ENCODE assay signal across 11 cellular contexts in the genomic region with DNA sequence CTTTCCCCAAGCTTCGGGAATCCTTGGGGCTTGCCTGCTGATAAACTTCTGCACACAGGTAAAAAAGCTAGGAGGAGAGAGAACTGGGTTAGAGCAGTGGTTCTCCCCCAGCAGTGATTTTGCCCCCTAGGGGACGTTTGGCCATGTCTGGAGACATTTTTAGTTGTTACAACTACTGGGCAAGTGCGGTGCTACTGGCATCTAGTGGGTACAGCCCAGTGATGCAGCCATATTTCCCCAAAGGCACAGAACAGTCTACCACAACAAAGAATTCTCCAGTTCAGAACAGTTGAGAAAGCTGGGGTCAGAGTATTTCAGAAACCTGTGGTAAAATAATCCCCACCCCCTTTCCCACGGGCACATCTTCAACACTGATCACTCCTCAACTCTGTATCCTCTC. TPM values are rescaled to one million over a fixed set of nuclear protein-coding genes. Genes with fewer than 3 reads are reported as not detected.
DNase-seq lines count a peak whose midpoint lies in the region; ATAC-seq and TF ChIP-seq lines count a peak whose summit lies in the region.
"Had no signal": no experiment of that assay in that cellular context is flagged by ENCODE, and none has a peak within 500 bp of the region (broad histone marks: within the 10 kb centered on the region; RNA-seq: fewer than 3 reads in every experiment).

No MANE protein-coding gene starts in this region.

- 0 out of 2 replicates have a peak, but pooled peaks have one; percentile 12 for TF ChIP-seq RAD21 in Ishikawa (IDR thresholded peaks at IDR 0.05; ENCODE audit: low read depth)

- DNase-seq in Calu3 (peak; percentile 27), kidney epithelial cell (ENCODE audit: low read depth) (no peak), colonic mucosa (no peak), left colon (no peak), transverse colon (no peak), left cardiac atrium (no peak)
- peak; percentile 22 for DNase-seq in activated CD4-positive, alpha-beta T cell treated with anti-CD3 and anti-CD28 coated beads, Interleukin-2, amount 50 U/mL, for 1 hour
- DNase-seq: amygdala, NCI-H2107 had no signal

- H3K27me3 ChIP-seq in kidney epithelial cell (ENCODE audit: control insufficient read depth, insufficient read depth, low read length) (no peaks in the 10 kb centered on the region), colonic mucosa (no peaks in the 10 kb centered on the region), transverse colon (no peaks in the 10 kb centered on the region)

- TF ChIP-seq CTCF in Calu3 (IDR thresholded peaks at IDR 0.05; ENCODE audit: unreplicated experiment) (peak; percentile 20), kidney epithelial cell (IDR thresholded peaks at IDR 0.05; ENCODE audit: insufficient read depth, low read length, poor library complexity, severe bottlenecking) (peak; percentile 13), colonic mucosa (IDR thresholded peaks at IDR 0.05) (no peak), transverse colon (IDR thresholded peaks at IDR 0.05) (no peak)

- no TSS peak for BruUV-seq in Calu3 (replicated peaks; lab: Mats Ljungman, UMichigan)

- H3K4me1 Mint-ChIP-seq in Calu3 (ENCODE audit: low read depth, unreplicated experiment) = peaks cover 11% of the 10 kb centered on the region

- no peak overlapping the region for H3K27ac Mint-ChIP-seq in Calu3 (ENCODE audit: unreplicated experiment)

- no peak for TF ChIP-seq POLR2A in transverse colon (IDR thresholded peaks at IDR 0.05)

- no peak overlapping the region for H3K4me3 Mint-ChIP-seq in Calu3 (ENCODE audit: low read depth, unreplicated experiment)

- TF ChIP-seq EP300 in Ishikawa (IDR thresholded peaks at IDR 0.05; ENCODE audit: borderline replicate concordance) (no peak), transverse colon (IDR thresholded peaks at IDR 0.05; ENCODE audit: low read depth) (no peak)

- H3K9me3 ChIP-seq in colonic mucosa = no peaks in the 10 kb centered on the region
- H3K9me3 ChIP-seq in transverse colon = no peaks in the 10 kb centered on the region

- CTCF ChIA-PET in Calu3 (lab: Charles Lee) = no interaction called here

- no peak overlapping the region for H3K9ac ChIP-seq in colonic mucosa (ENCODE audit: low read depth in 2 of 2, low read length in 2 of 2)

- peaks cover 17% of the 10 kb centered on the region for H3K36me3 Mint-ChIP-seq in Calu3 (ENCODE audit: insufficient read depth, unreplicated experiment)

- ATAC-seq in left colon (no peak), left cardiac atrium (no peak)

- no peak overlapping the region for H3K27ac ChIP-seq in colonic mucosa
- H3K27ac ChIP-seq in transverse colon = no peak overlapping the region

- no peaks in the 10 kb centered on the region for H3K27me3 Mint-ChIP-seq in Calu3 (ENCODE audit: unreplicated experiment)

- H3K4me3 ChIP-seq in kidney epithelial cell (ENCODE audit: low read depth, low read length) (no peak overlapping the region), colonic mucosa (no peak overlapping the region), transverse colon (no peak overlapping the region)
- H3K4me3 ChIP-seq: lung had no signal

- in situ Hi-C loops in transverse colon (cut with MboI; ENCODE audit: low pct_ligation_motif_present in 1 of 4, low pct_unique_long_range_greater_than_20kb in 1 of 4, low sequenced_read_pairs in 3 of 4) = no loop called here

- H3K36me3 ChIP-seq in kidney epithelial cell (ENCODE audit: control insufficient read depth, insufficient read depth, low read length) = peaks cover 3% of the 10 kb centered on the region
- peaks cover 5% of the 10 kb centered on the region for H3K36me3 ChIP-seq in colonic mucosa
- H3K36me3 ChIP-seq in transverse colon = peaks cover 0 to 38% (median 13%) of the 10 kb centered on the region in 4 donors

- 63 to 100% methylated on average over 1 to 4 of the region's 4 CpGs for WGBS in transverse colon (ENCODE audit: low coverage in 1 of 2), 2 donors

- H3K4me1 ChIP-seq in colonic mucosa (no peaks in the 10 kb centered on the region), transverse colon (no peaks in the 10 kb centered on the region)

- no peaks in the 10 kb centered on the region for H3K9me3 Mint-ChIP-seq in Calu3 (ENCODE audit: low read depth, unreplicated experiment)

- intact Hi-C loops in Calu3 (cut with micrococcal nuclease; ENCODE audit: unreplicated experiment) (no loop called here), colonic mucosa (cut with DNase I) (no loop called here), left colon (cut with DNase I, micrococcal nuclease) (no loop called here), transverse colon (cut with DNase I; ENCODE audit: low total_unique reads) (no loop called here), left cardiac atrium (cut with DNase I) (no loop called here)

TF ChIP-seq in Ishikawa, 13 proteins besides CTCF, POLR2A, EP300 and RAD21:
- TF ChIP-seq, protein P1, sequence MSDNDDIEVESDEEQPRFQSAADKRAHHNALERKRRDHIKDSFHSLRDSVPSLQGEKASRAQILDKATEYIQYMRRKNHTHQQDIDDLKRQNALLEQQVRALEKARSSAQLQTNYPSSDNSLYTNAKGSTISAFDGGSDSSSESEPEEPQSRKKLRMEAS (IDR thresholded peaks at IDR 0.05) = no peak
- no peak for TF ChIP-seq FOXM1 (IDR thresholded peaks at IDR 0.05; ENCODE audit: borderline replicate concordance, low read depth)
- no peak for TF ChIP-seq NFIC (IDR thresholded peaks at IDR 0.05)
- TF ChIP-seq TCF12 (IDR thresholded peaks at IDR 0.05; ENCODE audit: low read depth) = no peak
- TF ChIP-seq, protein P2, sequence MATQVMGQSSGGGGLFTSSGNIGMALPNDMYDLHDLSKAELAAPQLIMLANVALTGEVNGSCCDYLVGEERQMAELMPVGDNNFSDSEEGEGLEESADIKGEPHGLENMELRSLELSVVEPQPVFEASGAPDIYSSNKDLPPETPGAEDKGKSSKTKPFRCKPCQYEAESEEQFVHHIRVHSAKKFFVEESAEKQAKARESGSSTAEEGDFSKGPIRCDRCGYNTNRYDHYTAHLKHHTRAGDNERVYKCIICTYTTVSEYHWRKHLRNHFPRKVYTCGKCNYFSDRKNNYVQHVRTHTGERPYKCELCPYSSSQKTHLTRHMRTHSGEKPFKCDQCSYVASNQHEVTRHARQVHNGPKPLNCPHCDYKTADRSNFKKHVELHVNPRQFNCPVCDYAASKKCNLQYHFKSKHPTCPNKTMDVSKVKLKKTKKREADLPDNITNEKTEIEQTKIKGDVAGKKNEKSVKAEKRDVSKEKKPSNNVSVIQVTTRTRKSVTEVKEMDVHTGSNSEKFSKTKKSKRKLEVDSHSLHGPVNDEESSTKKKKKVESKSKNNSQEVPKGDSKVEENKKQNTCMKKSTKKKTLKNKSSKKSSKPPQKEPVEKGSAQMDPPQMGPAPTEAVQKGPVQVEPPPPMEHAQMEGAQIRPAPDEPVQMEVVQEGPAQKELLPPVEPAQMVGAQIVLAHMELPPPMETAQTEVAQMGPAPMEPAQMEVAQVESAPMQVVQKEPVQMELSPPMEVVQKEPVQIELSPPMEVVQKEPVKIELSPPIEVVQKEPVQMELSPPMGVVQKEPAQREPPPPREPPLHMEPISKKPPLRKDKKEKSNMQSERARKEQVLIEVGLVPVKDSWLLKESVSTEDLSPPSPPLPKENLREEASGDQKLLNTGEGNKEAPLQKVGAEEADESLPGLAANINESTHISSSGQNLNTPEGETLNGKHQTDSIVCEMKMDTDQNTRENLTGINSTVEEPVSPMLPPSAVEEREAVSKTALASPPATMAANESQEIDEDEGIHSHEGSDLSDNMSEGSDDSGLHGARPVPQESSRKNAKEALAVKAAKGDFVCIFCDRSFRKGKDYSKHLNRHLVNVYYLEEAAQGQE (IDR thresholded peaks at IDR 0.05; ENCODE audit: low read depth) = no peak
- no peak for TF ChIP-seq EGR1 (IDR thresholded peaks at IDR 0.05)
- TF ChIP-seq TAF1 (IDR thresholded peaks at IDR 0.05; ENCODE audit: low read depth) = no peak
- TF ChIP-seq, protein P3, sequence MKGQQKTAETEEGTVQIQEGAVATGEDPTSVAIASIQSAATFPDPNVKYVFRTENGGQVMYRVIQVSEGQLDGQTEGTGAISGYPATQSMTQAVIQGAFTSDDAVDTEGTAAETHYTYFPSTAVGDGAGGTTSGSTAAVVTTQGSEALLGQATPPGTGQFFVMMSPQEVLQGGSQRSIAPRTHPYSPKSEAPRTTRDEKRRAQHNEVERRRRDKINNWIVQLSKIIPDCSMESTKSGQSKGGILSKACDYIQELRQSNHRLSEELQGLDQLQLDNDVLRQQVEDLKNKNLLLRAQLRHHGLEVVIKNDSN (IDR thresholded peaks at IDR 0.05) = no peak
- TF ChIP-seq YY1 (IDR thresholded peaks at IDR 0.05; ENCODE audit: low read depth) = no peak
- TF ChIP-seq CEBPB (IDR thresholded peaks at IDR 0.05) = no peak
- no peak for TF ChIP-seq ZBTB7A (IDR thresholded peaks at IDR 0.05; ENCODE audit: low read depth)
- TF ChIP-seq TEAD4 (IDR thresholded peaks at IDR 0.05) = no peak
- TF ChIP-seq CREB1 (IDR thresholded peaks at IDR 0.05; ENCODE audit: low read depth) = no peak

RNA-seq across cellular contexts. Expression of a gene that starts 41.3 kb away (rescaled TPM):
- total RNA-seq in Calu3 (2022) (not detected in 2 replicates), kidney epithelial cell (not detected in 2 replicates), colonic mucosa (not detected), left colon (not detected), transverse colon (1 to 10 TPM in 1 of 4 donors, not detected in 3; 1.2 TPM), left cardiac atrium (not detected)

Comparison
In these comparisons a context has a peak if more than half of its experiments do, and no peak if none do; other contexts are left out.
1. DNase-seq: peak in Calu3 (single experiment) and activated CD4-positive, alpha-beta T cell treated with anti-CD3 and anti-CD28 coated beads, Interleukin-2, amount 50 U/mL, for 1 hour (single experiment); none in kidney epithelial cell (single experiment), colonic mucosa (single experiment), left colon (0 of 2), transverse colon (single experiment) and left cardiac atrium (single experiment).
2. CTCF ChIP-seq: peak in Calu3 (single experiment) and kidney epithelial cell (single experiment); none in colonic mucosa (single experiment) and transverse colon (0 of 5).